Comparison of ENCODE assay signal across 22 cellular contexts in genomic region chr1:112312315-112312714, GRCh38.
"Had no signal": no experiment of that assay in that cellular context is flagged by ENCODE, and none has a peak within 500 bp of the region (broad histone marks: within the 10 kb centered on the region; RNA-seq: fewer than 3 reads in every experiment).

No MANE protein-coding gene starts in this region.

- H3K27ac Mint-ChIP-seq: activated CD8-positive, alpha-beta T cell treated with anti-CD3 and anti-CD28 coated beads, Interleukin-2, amount 10 ng/mL, durations not matched to agents 7 days and 5 days; activated naive CD4-positive, alpha-beta T cell treated with anti-CD3 and anti-CD28 coated beads, Interleukin-2, amount 50 U/mL, for 24 hours; activated T-helper 1 cell treated with anti-CD3 and anti-CD28 coated beads, Interleukin-12 subunit alpha, Interleukin-12 subunit beta, Interleukin-2, Interleukin-4 antibody, amounts not matched to agents 30 ng/mL and 10 ng/mL and 1 ng/mL, durations not matched to agents 14 hours and 24 hours and 36 hours; dendritic cell treated with granulocyte-macrophage colony-stimulating factor and Interleukin-4, amounts not matched to agents 40 ng/mL and 50 ng/mL, for 4 days; naive thymus-derived CD8-positive, alpha-beta T cell had no signal

- H3K4me3 Mint-ChIP-seq: activated CD8-positive, alpha-beta T cell treated with anti-CD3 and anti-CD28 coated beads, Interleukin-2, amount 10 ng/mL, durations not matched to agents 7 days and 5 days; activated naive CD4-positive, alpha-beta T cell treated with anti-CD3 and anti-CD28 coated beads, Interleukin-2, amount 50 U/mL, for 24 hours; activated T-helper 1 cell treated with anti-CD3 and anti-CD28 coated beads, Interleukin-12 subunit alpha, Interleukin-12 subunit beta, Interleukin-2, Interleukin-4 antibody, amounts not matched to agents 30 ng/mL and 10 ng/mL and 1 ng/mL, durations not matched to agents 14 hours and 24 hours and 36 hours; dendritic cell treated with granulocyte-macrophage colony-stimulating factor and Interleukin-4, amounts not matched to agents 40 ng/mL and 50 ng/mL, for 4 days; naive thymus-derived CD8-positive, alpha-beta T cell had no signal

- DNase-seq: activated CD4-positive, alpha-beta T cell treated with anti-CD3 and anti-CD28 coated beads for 1 hour; activated CD4-positive, alpha-beta T cell treated with anti-CD3 and anti-CD28 coated beads, Interleukin-2, amount 50 U/mL, for 1 hour; activated CD8-positive, alpha-beta T cell treated with anti-CD3 and anti-CD28 coated beads, Interleukin-2, amount 10 ng/mL, durations not matched to agents 7 days and 5 days; activated gamma-delta T cell; anterior cingulate cortex; body of pancreas; effector CD4-positive, alpha-beta T cell; erythroblast; foreskin fibroblast; kidney; naive thymus-derived CD8-positive, alpha-beta T cell; ovary; stimulated activated CD4-positive, alpha-beta T cell treated with anti-CD3 and anti-CD28 coated beads, Interleukin-4, amount 100 ng/mL, for 24 hours; stimulated activated naive CD8-positive, alpha-beta T cell treated with anti-CD3 and anti-CD28 coated beads, Interleukin-15, Interleukin-2, amounts not matched to agents 100 U/mL and 50 U/mL, for 24 hours; thyroid gland had no signal

- ATAC-seq: activated CD8-positive, alpha-beta T cell treated with anti-CD3 and anti-CD28 coated beads, Interleukin-2, amount 10 ng/mL, durations not matched to agents 7 days and 5 days; body of pancreas; left lung; naive thymus-derived CD8-positive, alpha-beta T cell; stimulated activated naive CD8-positive, alpha-beta T cell treated with anti-CD3 and anti-CD28 coated beads, Interleukin-15, Interleukin-2, amounts not matched to agents 100 U/mL and 50 U/mL, for 24 hours had no signal

- H3K27me3 ChIP-seq: body of pancreas, ovary, thyroid gland had no signal

- H3K4me1 ChIP-seq: body of pancreas, prostate gland had no signal

- H3K36me3 ChIP-seq: left lung, ovary, prostate gland, thyroid gland had no signal

- H3K9me3 ChIP-seq: body of pancreas, left lung, ovary, prostate gland, thyroid gland had no signal

- H3K4me3 ChIP-seq: body of pancreas, left lung, lung, ovary, prostate gland, thyroid gland had no signal

- H3K27ac ChIP-seq: body of pancreas, left lung, ovary, prostate gland, thyroid gland, VCaP had no signal

- H3K4me1 Mint-ChIP-seq: activated naive CD4-positive, alpha-beta T cell treated with anti-CD3 and anti-CD28 coated beads, Interleukin-2, amount 50 U/mL, for 24 hours had no signal

- H3K36me3 Mint-ChIP-seq: activated naive CD4-positive, alpha-beta T cell treated with anti-CD3 and anti-CD28 coated beads, Interleukin-2, amount 50 U/mL, for 24 hours; naive thymus-derived CD8-positive, alpha-beta T cell had no signal

- H3K9me3 Mint-ChIP-seq: activated naive CD4-positive, alpha-beta T cell treated with anti-CD3 and anti-CD28 coated beads, Interleukin-2, amount 50 U/mL, for 24 hours; activated T-helper 1 cell treated with anti-CD3 and anti-CD28 coated beads, Interleukin-12 subunit alpha, Interleukin-12 subunit beta, Interleukin-2, Interleukin-4 antibody, amounts not matched to agents 30 ng/mL and 10 ng/mL and 1 ng/mL, durations not matched to agents 14 hours and 24 hours and 36 hours; dendritic cell treated with granulocyte-macrophage colony-stimulating factor and Interleukin-4, amounts not matched to agents 40 ng/mL and 50 ng/mL, for 4 days; naive thymus-derived CD8-positive, alpha-beta T cell had no signal
